In the genomic region with DNA sequence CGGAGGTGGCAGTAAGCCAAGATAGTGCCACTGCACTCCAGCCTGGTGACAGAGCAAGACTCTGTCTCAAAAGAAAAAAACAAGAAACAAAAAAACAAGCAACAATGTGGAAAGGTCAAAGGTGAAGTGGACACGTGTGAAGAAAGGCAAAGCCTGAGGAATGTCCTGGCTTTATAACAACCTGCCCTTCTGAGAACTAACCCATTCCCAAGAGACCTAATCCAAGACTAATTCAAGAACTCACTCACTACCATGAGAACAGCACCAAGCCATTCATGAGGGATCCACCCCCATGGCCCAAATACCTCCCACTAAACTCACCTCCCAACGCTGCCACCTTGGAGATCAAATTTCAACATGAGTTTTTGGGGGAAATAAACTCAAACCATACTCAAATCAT, we compare ENCODE assay signal across 16 cellular contexts. TPM values are rescaled to one million over a fixed set of nuclear protein-coding genes. Genes with fewer than 3 reads are reported as not detected.
DNase-seq lines count a peak whose midpoint lies in the region; ATAC-seq, FAIRE-seq and TF ChIP-seq lines count a peak whose summit lies in the region.
"Had no signal": no experiment of that assay in that cellular context is flagged by ENCODE, and none has a peak within 500 bp of the region (broad histone marks: within the 10 kb centered on the region; RNA-seq: fewer than 3 reads in every experiment).

No MANE protein-coding gene starts in this region.

- H3K79me2 ChIP-seq in GM23248 (ENCODE audit: insufficient read depth) (no peaks in the 10 kb centered on the region), astrocyte (ENCODE audit: insufficient read depth, low read length) (no peaks in the 10 kb centered on the region)

- DNase-seq in GM23248 (peak; percentile 4), astrocyte (ENCODE audit: low read depth) (peak; percentile 20), fibroblast of the aortic adventitia (ENCODE audit: low read depth) (peak; percentile 42), vagina (ENCODE audit: extremely low spot score in 2 of 2) (no peak), NCI-H748 (lab: John Stamatoyannopoulos, UW; ENCODE audit: unreplicated experiment) (no peak)
- DNase-seq: MG63, NCI-H1092 treated with DMSO at 0.1 percent for 48 hours, NCI-H1694, NCI-H2171 treated with DMSO at 0.1 percent for 48 hours, Peyer's patch, Right ventricle myocardium superior had no signal

- no peak overlapping the region for H3K4me3 Mint-ChIP-seq in astrocyte (ENCODE audit: unreplicated experiment)

- no peak overlapping the region for H3K27ac Mint-ChIP-seq in astrocyte (ENCODE audit: unreplicated experiment)

- H3K27me3 ChIP-seq in GM23248 (replicated peaks; ENCODE audit: insufficient read depth) (no peaks in the 10 kb centered on the region), astrocyte (ENCODE audit: insufficient read depth, low read length) (no peaks in the 10 kb centered on the region), vagina (no peaks in the 10 kb centered on the region)
- H3K27me3 ChIP-seq: BLaER1, MG63, Peyer's patch had no signal

- H3K4me1 ChIP-seq in GM23248 (ENCODE audit: insufficient read depth) (no peaks in the 10 kb centered on the region), astrocyte (ENCODE audit: insufficient read depth, low read length) (no peaks in the 10 kb centered on the region), vagina (peaks cover 13% of the 10 kb centered on the region)
- H3K4me1 ChIP-seq: BLaER1, HAP-1, Peyer's patch had no signal

- H3K4me1 Mint-ChIP-seq in astrocyte (ENCODE audit: low read depth, unreplicated experiment), result peaks cover 2% of the 10 kb centered on the region

- H3K27ac ChIP-seq in GM23248, result no peak overlapping the region
- H3K27ac ChIP-seq in astrocyte (ENCODE audit: low read depth, low read length), result no peak overlapping the region
- H3K27ac ChIP-seq in vagina, result peak overlapping the region; percentile 15
- H3K27ac ChIP-seq: BLaER1, KMS-11, Peyer's patch had no signal

- no peak overlapping the region for H2AFZ ChIP-seq in GM23248
- no peak overlapping the region for H2AFZ ChIP-seq in astrocyte (ENCODE audit: low read depth, low read length)

- H3K4me3 ChIP-seq in GM23248 (no peak overlapping the region), astrocyte (ENCODE audit: insufficient read depth, low read depth, low read length) (no peak overlapping the region), fibroblast of the aortic adventitia (ENCODE audit: low read depth, low read length) (no peak overlapping the region), vagina (no peak overlapping the region)
- H3K4me3 ChIP-seq: BLaER1, HAP-1, MG63, Peyer's patch had no signal

- TF ChIP-seq CTCF in astrocyte (IDR thresholded peaks at IDR 0.05; ENCODE audit: insufficient read depth, low read depth, low read length) (no peak), fibroblast of the aortic adventitia (IDR thresholded peaks at IDR 0.05; ENCODE audit: insufficient read depth, low read length) (no peak), vagina (IDR thresholded peaks at IDR 0.05) (no peak)

- no peaks in the 10 kb centered on the region for H3K36me3 Mint-ChIP-seq in astrocyte (ENCODE audit: low read depth, unreplicated experiment)

- ATAC-seq in HG03565 (IDR thresholded peaks at IDR 0.05; ENCODE audit: unreplicated experiment) (no peak), GM19324 (IDR thresholded peaks at IDR 0.05; ENCODE audit: low FRiP score, unreplicated experiment) (no peak)

- H3K27me3 Mint-ChIP-seq in astrocyte (ENCODE audit: low read depth, unreplicated experiment), result no peaks in the 10 kb centered on the region

- no peak for FAIRE-seq in astrocyte (lab: Jason Lieb, UNC)

- H3K9me3 ChIP-seq in GM23248 (ENCODE audit: low read depth) (no peaks in the 10 kb centered on the region), astrocyte (ENCODE audit: insufficient read depth, low read depth, low read length) (no peaks in the 10 kb centered on the region), vagina (no peaks in the 10 kb centered on the region)
- H3K9me3 ChIP-seq: HAP-1, Peyer's patch had no signal

- no peak overlapping the region for H3K4me2 ChIP-seq in GM23248 (ENCODE audit: unreplicated experiment)
- H3K4me2 ChIP-seq in astrocyte (ENCODE audit: low read length), result no peak overlapping the region
- H3K4me2 ChIP-seq: BLaER1, KMS-11 had no signal

- no peaks in the 10 kb centered on the region for H3F3A ChIP-seq in GM23248 (ENCODE audit: insufficient read depth)

- H3K36me3 ChIP-seq in GM23248 (ENCODE audit: low read depth), result no peaks in the 10 kb centered on the region
- no peaks in the 10 kb centered on the region for H3K36me3 ChIP-seq in astrocyte (ENCODE audit: insufficient read depth, low read length)
- H3K36me3 ChIP-seq in vagina, result no peaks in the 10 kb centered on the region
- H3K36me3 ChIP-seq: BLaER1, HAP-1, MG63, Peyer's patch had no signal

- H3K9ac ChIP-seq in GM23248, result no peak overlapping the region
- no peak overlapping the region for H3K9ac ChIP-seq in astrocyte (ENCODE audit: low read length)
- H3K9ac ChIP-seq: BLaER1, KMS-11 had no signal

- intact Hi-C loops in vagina (cut with DNase I), result no loop called here

- peaks cover 7% of the 10 kb centered on the region for H3K9me3 Mint-ChIP-seq in astrocyte (ENCODE audit: unreplicated experiment)

- WGBS in GM23248 (ENCODE audit: low coverage in 1 of 2, low lambda C conversion rate in 2 of 2, missing lambda C conversion rate in 2 of 2), 2 experiments, result 34 to 38% methylated on average over 3 of the region's 3 CpGs

- in situ Hi-C loops in GM23248 (cut with MboI), result no loop called here

- H4K20me1 ChIP-seq in GM23248 (ENCODE audit: insufficient read depth) (no peaks in the 10 kb centered on the region), astrocyte (ENCODE audit: insufficient read depth, low read length) (no peaks in the 10 kb centered on the region)
- H4K20me1 ChIP-seq: BLaER1 had no signal

- no peaks in the 10 kb centered on the region for H3K9me2 ChIP-seq in GM23248 (ENCODE audit: insufficient read depth)

- TF ChIP-seq POLR2A in vagina (IDR thresholded peaks at IDR 0.05), result no peak

RNA-seq across cellular contexts. Expression of gene KIF5B, which starts 47.5 kb away (rescaled TPM):
- 133 and 137 TPM in 2 replicates for total RNA-seq in GM23248 (2014; rRNA removed; shearing (Covaris generic))
- polyA plus RNA-seq in GM23248 (2016; fragmentation: Nextera tagmentation; extraction: Ambion mirVana), result 79.6 and 81.5 TPM in 2 replicates
- 160 and 170 TPM in 2 replicates for total RNA-seq in astrocyte
- 132 and 169 TPM in 2 replicates for total RNA-seq in fibroblast of the aortic adventitia (ENCODE audit: low replicate concordance)
- total RNA-seq in vagina, result 74.2 TPM

Comparison
In these comparisons a context has a peak if more than half of its experiments do, and no peak if none do; other contexts are left out.
1. DNase-seq: peak in GM23248 (single experiment), astrocyte (single experiment) and fibroblast of the aortic adventitia (single experiment); none in vagina (0 of 2) and NCI-H748 (single experiment).